ENCODE assay signal across 15 cellular contexts in genomic region chr20:25282796-25283195, GRCh38. TPM values are rescaled to one million over a fixed set of nuclear protein-coding genes. Genes with fewer than 3 reads are reported as not detected.
DNase-seq lines count a peak whose midpoint lies in the region; ATAC-seq and TF ChIP-seq lines count a peak whose summit lies in the region.
"Had no signal": no experiment of that assay in that cellular context is flagged by ENCODE, and none has a peak within 500 bp of the region (broad histone marks: within the 10 kb centered on the region; RNA-seq: fewer than 3 reads in every experiment).

No MANE protein-coding gene starts in this region.

- 89 to 92% (median 91%) methylated on average over 11 of the region's 11 CpGs for WGBS in adrenal gland, 4 donors

- H4K20me1 ChIP-seq in BLaER1 treated with 17β-estradiol and CSF1 and Interleukin-3, amounts not matched to agents 10 nM and 100 nM = peaks cover 0 to 98% (median 83%) of the 10 kb centered on the region in 11 experiments; a peak in 20 of 22 replicates

- intact Hi-C loops in Caco-2 (cut with micrococcal nuclease; ENCODE audit: unreplicated experiment) = no loop called here
- intact Hi-C loops in adrenal gland (cut with DNase I) = no loop called here
- intact Hi-C loops in mucosa of descending colon (cut with DNase I, micrococcal nuclease) = no loop called here

- no TSS peak for BruUV-seq in Caco-2 (replicated peaks; lab: Mats Ljungman, UMichigan)

- no peaks in the 10 kb centered on the region for H3K9me3 Mint-ChIP-seq in Caco-2 (ENCODE audit: unreplicated experiment)
- H3K9me3 Mint-ChIP-seq in naive thymus-derived CD8-positive, alpha-beta T cell = no peaks in the 10 kb centered on the region
- H3K9me3 Mint-ChIP-seq: CD8-positive, alpha-beta memory T cell had no signal

- no peak for TF ChIP-seq POLR2A in adrenal gland (IDR thresholded peaks at IDR 0.05)

- CTCF ChIA-PET in Caco-2 (lab: Charles Lee) = no interaction called here

- no peaks in the 10 kb centered on the region for H3K4me1 Mint-ChIP-seq in Caco-2 (ENCODE audit: low read depth, unreplicated experiment)
- H3K4me1 Mint-ChIP-seq in naive thymus-derived CD8-positive, alpha-beta T cell = peaks cover 2 to 19% (median 6%) of the 10 kb centered on the region in 4 donors
- H3K4me1 Mint-ChIP-seq: CD8-positive, alpha-beta memory T cell had no signal

- TF ChIP-seq CTCF in Caco-2 (IDR thresholded peaks at IDR 0.05; ENCODE audit: insufficient read depth in 1 of 2, low read depth in 1 of 2, low read length in 1 of 2, severe bottlenecking in 1 of 2, unreplicated experiment in 1 of 2) = no peak
- TF ChIP-seq CTCF in adrenal gland (IDR thresholded peaks at IDR 0.05) = no peak
- TF ChIP-seq CTCF in GM20000 (IDR thresholded peaks at IDR 0.05; ENCODE audit: extremely low read depth, missing control alignments) = no peak
- no peak for TF ChIP-seq CTCF in mucosa of descending colon (IDR thresholded peaks at IDR 0.05)

- H3K4me3 ChIP-seq in BLaER1 treated with 17β-estradiol and CSF1 and Interleukin-3, amounts not matched to agents 10 nM and 100 nM = peak overlapping the region in 1 of 10 experiments; percentile 36; a peak in 1 of 20 replicates
- H3K4me3 ChIP-seq in Caco-2 (ENCODE audit: low read depth, low read length) (no peak overlapping the region), adrenal gland (no peak overlapping the region), mucosa of descending colon (no peak overlapping the region)
- H3K4me3 ChIP-seq: upper lobe of right lung had no signal

- ATAC-seq in naive thymus-derived CD8-positive, alpha-beta T cell = no peak
- ATAC-seq in mucosa of descending colon = no peak
- ATAC-seq: upper lobe of right lung had no signal

- peaks cover 65 to 100% (median 85%) of the 10 kb centered on the region in 11 experiments for H3K36me3 ChIP-seq in BLaER1 treated with 17β-estradiol and CSF1 and Interleukin-3, amounts not matched to agents 10 nM and 100 nM
- H3K36me3 ChIP-seq in Caco-2 (ENCODE audit: control insufficient read depth, insufficient read depth, low read length) = no peaks in the 10 kb centered on the region
- peaks cover 0 to 93% of the 10 kb centered on the region in 2 donors for H3K36me3 ChIP-seq in adrenal gland (replicated peaks in 1 of 2)
- peaks cover 4% of the 10 kb centered on the region for H3K36me3 ChIP-seq in mucosa of descending colon (ENCODE audit: low read depth)

- H3K27ac ChIP-seq in BLaER1 treated with 17β-estradiol and CSF1 and Interleukin-3, amounts not matched to agents 10 nM and 100 nM = peak overlapping the region in 2 of 11 experiments; percentile 32 to 50; a peak in 1 of 22 replicates
- H3K27ac ChIP-seq in adrenal gland (no peak overlapping the region), substantia nigra (ENCODE audit: low read depth, low read length, poor library complexity, severe bottlenecking) (no peak overlapping the region)
- H3K27ac ChIP-seq: upper lobe of right lung had no signal

- H3K4me3 Mint-ChIP-seq in Caco-2 (ENCODE audit: unreplicated experiment) = no peak overlapping the region
- H3K4me3 Mint-ChIP-seq in naive thymus-derived CD8-positive, alpha-beta T cell = peak overlapping the region in 1 of 10 donors; percentile 22
- H3K4me3 Mint-ChIP-seq: CD8-positive, alpha-beta memory T cell had no signal

- DNase-seq in Caco-2 = peak in 1 of 2 experiments; percentile 19
- peak in 4 of 7 donors; percentile 6 to 36 (median 11) for DNase-seq in adrenal gland
- no peak for DNase-seq in naive thymus-derived CD8-positive, alpha-beta T cell
- no peak for DNase-seq in NCI-H2107 (lab: John Stamatoyannopoulos, UW)
- no peak for DNase-seq in GM20000 (ENCODE audit: low spot score)
- no peak for DNase-seq in mucosa of descending colon
- DNase-seq in substantia nigra (lab: John Stamatoyannopoulos, UW) = no peak
- DNase-seq: activated CD4-positive, alpha-beta T cell treated with anti-CD3 and anti-CD28 coated beads, Interleukin-2, amount 50 U/mL, for 1 hour; activated effector memory CD4-positive, alpha-beta T cell treated with Interleukin-2 at 50 U/mL for 16 hours; KBM-7; NCI-H446 treated with DMSO at 0.1 percent for 48 hours; stimulated activated CD4-positive, alpha-beta T cell treated with anti-CD3 and anti-CD28 coated beads, Interleukin-4, amount 100 ng/mL, for 1 hour had no signal

- H3K9me3 ChIP-seq in BLaER1 treated with 17β-estradiol and CSF1 and Interleukin-3, amounts not matched to agents 10 nM and 100 nM (replicated peaks in 1 of 11) = no peaks in the 10 kb centered on the region
- H3K9me3 ChIP-seq in Caco-2 = no peaks in the 10 kb centered on the region
- no peaks in the 10 kb centered on the region for H3K9me3 ChIP-seq in adrenal gland (replicated peaks in 1 of 3)
- no peaks in the 10 kb centered on the region for H3K9me3 ChIP-seq in mucosa of descending colon
- H3K9me3 ChIP-seq: upper lobe of right lung had no signal

- 0 out of 22 replicates have a peak, but pooled peaks cover 0 to 5% (median 0%) of the 10 kb centered on the region in 11 experiments for H3K27me3 ChIP-seq in BLaER1 treated with 17β-estradiol and CSF1 and Interleukin-3, amounts not matched to agents 10 nM and 100 nM
- no peaks in the 10 kb centered on the region for H3K27me3 ChIP-seq in Caco-2 (replicated peaks; ENCODE audit: control insufficient read depth, insufficient read depth, low read length)
- no peaks in the 10 kb centered on the region for H3K27me3 ChIP-seq in adrenal gland
- H3K27me3 ChIP-seq: upper lobe of right lung had no signal

- peaks cover 34% of the 10 kb centered on the region for H3K36me3 Mint-ChIP-seq in Caco-2 (ENCODE audit: insufficient read depth, unreplicated experiment)
- peaks cover 0 to 69% (median 7%) of the 10 kb centered on the region in 3 donors for H3K36me3 Mint-ChIP-seq in naive thymus-derived CD8-positive, alpha-beta T cell

- peaks cover 30 to 64% (median 51%) of the 10 kb centered on the region in 10 experiments for H3K4me1 ChIP-seq in BLaER1 treated with 17β-estradiol and CSF1 and Interleukin-3, amounts not matched to agents 10 nM and 100 nM
- H3K4me1 ChIP-seq in Caco-2 (no peaks in the 10 kb centered on the region), adrenal gland (replicated peaks in 1 of 2) (no peaks in the 10 kb centered on the region), mucosa of descending colon (ENCODE audit: low read depth) (no peaks in the 10 kb centered on the region)
- H3K4me1 ChIP-seq: upper lobe of right lung had no signal

- POLR2A ChIA-PET in Caco-2 (lab: Charles Lee) = no interaction called here
- POLR2A ChIA-PET in naive thymus-derived CD8-positive, alpha-beta T cell (lab: Charles Lee) = no interaction called here

- H3K4me2 ChIP-seq in BLaER1 treated with 17β-estradiol and CSF1 and Interleukin-3, amounts not matched to agents 10 nM and 100 nM = peak overlapping the region; percentile 68 to 90 (median 87); a peak in 18 of 22 replicates

- H3K27me3 Mint-ChIP-seq in Caco-2 (ENCODE audit: insufficient read depth, unreplicated experiment) = no peaks in the 10 kb centered on the region
- H3K27me3 Mint-ChIP-seq in naive thymus-derived CD8-positive, alpha-beta T cell = no peaks in the 10 kb centered on the region
- H3K27me3 Mint-ChIP-seq: CD8-positive, alpha-beta memory T cell had no signal

- H3K27ac Mint-ChIP-seq in Caco-2 (ENCODE audit: unreplicated experiment) = peak overlapping the region; percentile 16
- H3K27ac Mint-ChIP-seq in naive thymus-derived CD8-positive, alpha-beta T cell = peak overlapping the region in 9 of 10 donors; percentile 46 to 92 (median 86)

- H3K9ac ChIP-seq in BLaER1 treated with 17β-estradiol and CSF1 and Interleukin-3, amounts not matched to agents 10 nM and 100 nM = peak overlapping the region in 2 of 11 experiments; percentile 26 to 33; a peak in 2 of 22 replicates

RNA-seq across cellular contexts. Expression of gene PYGB, which starts 34.9 kb away (rescaled TPM):
- total RNA-seq in Caco-2 (2022) (67.9 and 78.9 TPM in 2 replicates), adrenal gland (100 to 1,000 TPM in 3 of 8 donors, 10 to 100 TPM in 5; 39.2 to 118 (median 82.9) TPM), mucosa of descending colon (100 to 1,000 TPM; 247 to 252 (median 247) TPM)
- 10 to 100 TPM; 15.7 to 80.0 (median 35.9) TPM for polyA plus RNA-seq in adrenal gland
- 10 to 100 TPM; 50.2 to 54.4 TPM for total RNA-seq in naive thymus-derived CD8-positive, alpha-beta T cell
- polyA plus RNA-seq in naive thymus-derived CD8-positive, alpha-beta T cell = 100 to 1,000 TPM in 1 of 3 donors, 10 to 100 TPM in 2; 39.9 to 107 (median 71.3) TPM

Comparison
In these comparisons a context has a peak if more than half of its experiments do, and no peak if none do; other contexts are left out.
1. DNase-seq: peak in adrenal gland (4 of 7); none in naive thymus-derived CD8-positive, alpha-beta T cell (0 of 10), NCI-H2107 (single experiment), GM20000 (single experiment), mucosa of descending colon (0 of 3) and substantia nigra (0 of 49).